27 cellular contexts compared by ENCODE assay signal in genomic region chr20:43287637-43288036, GRCh38.
"Had no signal": no experiment of that assay in that cellular context is flagged by ENCODE, and none has a peak within 500 bp of the region (broad histone marks: within the 10 kb centered on the region; RNA-seq: fewer than 3 reads in every experiment).

No MANE protein-coding gene starts in this region.

- H3K27ac ChIP-seq: adrenal gland, SK-N-MC, VCaP had no signal

- H3K9me3 ChIP-seq: adrenal gland, MG63 had no signal

- H3K36me3 ChIP-seq: adrenal gland, MG63 had no signal

- DNase-seq: activated CD4-positive, alpha-beta T cell treated with anti-CD3 and anti-CD28 coated beads for 36 hours; activated CD8-positive, alpha-beta memory T cell treated with anti-CD3 and anti-CD28 coated beads, Interleukin-2, amount 50 U/mL, for 48 hours; activated CD8-positive, alpha-beta T cell treated with anti-CD3 and anti-CD28 coated beads for 36 hours; activated naive CD4-positive, alpha-beta T cell treated with anti-CD3 and anti-CD28 coated beads, Interleukin-2, amount 50 U/mL, for 16 hours; activated naive CD8-positive, alpha-beta T cell treated with anti-CD3 and anti-CD28 coated beads, Interleukin-2, amount 10 ng/mL, durations not matched to agents 7 days and 5 days; activated T-cell treated with anti-CD3 and anti-CD28 coated beads, Interleukin-2, amount 50 U/mL, for 1 hour; adrenal gland; anterior cingulate cortex; cerebellar nuclear complex; MG63; MV-4-11; NCI-H1092 treated with DMSO at 0.1 percent for 48 hours; NCI-H1417 treated with DMSO at 0.1 percent for 48 hours; NCI-H1694; NCI-H2029; NCI-H2107; NCI-H2171 treated with DMSO at 0.1 percent for 48 hours; NCI-H226; NCI-H510A; NCI-H526 treated with DMSO at 0.1 percent for 48 hours; PC-3; SIG-M5; T-cell; T-helper 2 cell; T1000 had no signal

- ATAC-seq: activated CD4-positive, alpha-beta T cell treated with anti-CD3 and anti-CD28 coated beads for 36 hours; activated CD8-positive, alpha-beta T cell treated with anti-CD3 and anti-CD28 coated beads for 36 hours; PC-3; T-cell had no signal

- H3K4me1 ChIP-seq: adrenal gland had no signal

- H3K4me3 ChIP-seq: adrenal gland, MG63, SK-N-MC had no signal

- H3K27me3 ChIP-seq: adrenal gland, MG63 had no signal
